In the genomic region with DNA sequence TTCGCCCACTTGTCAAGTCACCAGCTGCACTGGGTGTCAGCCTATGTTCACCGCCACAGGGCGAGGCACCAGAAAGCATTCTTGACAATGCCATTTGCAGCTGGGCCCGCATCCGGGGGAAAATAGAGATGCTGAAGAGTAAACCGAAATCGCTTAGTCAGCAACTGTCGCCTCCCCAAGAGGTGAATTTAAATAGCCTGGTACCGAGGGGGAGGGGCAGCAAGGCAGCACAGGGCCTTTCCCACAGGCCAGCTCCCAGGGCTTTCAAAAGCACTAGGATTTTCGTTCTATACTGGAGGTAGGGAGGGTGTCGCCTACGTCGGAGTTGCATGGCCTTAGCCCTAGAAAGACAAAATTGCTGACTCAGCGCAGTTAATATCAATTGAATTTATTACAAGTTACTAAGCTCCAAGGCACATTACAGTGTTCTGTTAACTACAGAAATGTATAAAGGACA, we compare ENCODE assay signal across 8 cellular contexts. TPM values are rescaled to one million over a fixed set of nuclear protein-coding genes. Genes with fewer than 3 reads are reported as not detected.
DNase-seq lines count a peak whose midpoint lies in the region; FAIRE-seq and TF ChIP-seq lines count a peak whose summit lies in the region.

No MANE protein-coding gene starts in this region.

- peaks cover 34% of the 10 kb centered on the region for H3K4me1 ChIP-seq in HUES6 (ENCODE audit: control insufficient read depth, insufficient read depth, low read length)
- peaks cover 10 to 47% (median 26%) of the 10 kb centered on the region in 4 donors for H3K4me1 ChIP-seq in liver (ENCODE audit: control insufficient read depth in 4 of 4, insufficient read depth in 4 of 4, low read length in 3 of 4)

- no peaks in the 10 kb centered on the region for H3K9me3 ChIP-seq in HUES6 (ENCODE audit: control insufficient read depth, insufficient read depth, low read depth, low read length)
- H3K9me3 ChIP-seq in liver (ENCODE audit: control insufficient read depth in 4 of 4, low read length in 3 of 4) = no peaks in the 10 kb centered on the region

- no peak for FAIRE-seq in GM12892 (lab: Jason Lieb, UNC)

- H3K9ac ChIP-seq in HUES6 (ENCODE audit: low read length) (peak overlapping the region; percentile 25), liver (ENCODE audit: low read depth in 1 of 2, low read length in 2 of 2) (peak overlapping the region; percentile 57 to 58)

- no peak for TF ChIP-seq POLR2A in GM12892 (IDR thresholded peaks at IDR 0.05; ENCODE audit: low read depth, low read length)

- H3K36me3 ChIP-seq in HUES6 (ENCODE audit: control insufficient read depth, insufficient read depth, low read length) (peaks cover 11% of the 10 kb centered on the region), liver (ENCODE audit: control insufficient read depth in 4 of 4, insufficient read depth in 3 of 4, low read depth in 1 of 4, low read length in 3 of 4) (peaks cover 0 to 2% (median 0%) of the 10 kb centered on the region in 4 donors)

- H3K4me3 ChIP-seq in HUES6 (ENCODE audit: low read depth, low read length) = peak overlapping the region; percentile 84
- peak overlapping the region; percentile 16 to 79 (median 50) for H3K4me3 ChIP-seq in liver (ENCODE audit: low read depth in 1 of 3, low read length in 3 of 3)

- H3K27me3 ChIP-seq in HUES6 (ENCODE audit: control insufficient read depth, insufficient read depth, low read length) = peaks cover 6% of the 10 kb centered on the region
- H3K27me3 ChIP-seq in liver (ENCODE audit: control insufficient read depth in 4 of 4, insufficient read depth in 4 of 4, low read length in 3 of 4) = no peaks in the 10 kb centered on the region

- peak in 1 of 2 donors; percentile 55 for TF ChIP-seq RAD21 in liver (IDR thresholded peaks at IDR 0.05)

- peak; percentile 38 for DNase-seq in T-helper 9 cell
- peak; percentile 75 for DNase-seq in central memory CD4-positive, alpha-beta T cell
- DNase-seq in stimulated activated CD8-positive, alpha-beta memory T cell treated with anti-CD3 and anti-CD28 coated beads, Interleukin-12 subunit alpha, Interleukin-12 subunit beta, amount 100 ng/mL, for 1 hour (ENCODE audit: low read depth) = peak; percentile 31
- no peak for DNase-seq in amniotic stem cell (lab: John Stamatoyannopoulos, UW)
- no peak for DNase-seq in GM12892 (ENCODE audit: insufficient read length)
- DNase-seq in KG1 (lab: John Stamatoyannopoulos, UW) = no peak

- H3K27ac ChIP-seq in HUES6 (ENCODE audit: low read depth, low read length) (peak overlapping the region; percentile 7; the same call in 1 of the 2 replicates), liver (ENCODE audit: low read depth in 1 of 2, low read length in 2 of 2) (peak overlapping the region; percentile 80 to 82)

- TF ChIP-seq CTCF in liver (IDR thresholded peaks at IDR 0.05; ENCODE audit: low read depth, low read length, missing input control) = no peak

- 16% methylated on average over 14 of the region's 14 CpGs for WGBS in liver

TF ChIP-seq in liver, 16 proteins besides CTCF, POLR2A, EP300 and RAD21:
- peak; percentile 52 for TF ChIP-seq SP1 (IDR thresholded peaks at IDR 0.05)
- TF ChIP-seq FOXA1 (IDR thresholded peaks at IDR 0.05) = no peak
- peak in 1 of 2 donors; percentile 8 for TF ChIP-seq RXRA (IDR thresholded peaks at IDR 0.05)

RNA-seq across cellular contexts. Expression of a gene that starts 4.3 kb away (rescaled TPM):
- 10 to 100 TPM in 1 of 2 donors, 1 to 10 TPM in 1; 7.6 to 15.8 TPM for total RNA-seq in liver
- polyA plus RNA-seq in liver = 1 to 10 TPM; 3.8 to 7.1 TPM
- 3.9 TPM for polyA plus RNA-seq in GM12892 (2012; ENCODE audit: missing spikeins)

Comparison
In these comparisons a context has a peak if more than half of its experiments do, and no peak if none do; other contexts are left out.
1. DNase-seq: peak in T-helper 9 cell (single experiment), central memory CD4-positive, alpha-beta T cell (single experiment) and stimulated activated CD8-positive, alpha-beta memory T cell treated with anti-CD3 and anti-CD28 coated beads, Interleukin-12 subunit alpha, Interleukin-12 subunit beta, amount 100 ng/mL, for 1 hour (single experiment); none in amniotic stem cell (single experiment), GM12892 (single experiment) and KG1 (single experiment).